Comparison of ENCODE assay signal across 17 cellular contexts in genomic region chr4:55365347-55365728, GRCh38. TPM values are rescaled to one million over a fixed set of nuclear protein-coding genes. Genes with fewer than 3 reads are reported as not detected.
DNase-seq lines count a peak whose midpoint lies in the region; ATAC-seq and TF ChIP-seq lines count a peak whose summit lies in the region.
"Had no signal": no experiment of that assay in that cellular context is flagged by ENCODE, and none has a peak within 500 bp of the region (broad histone marks: within the 10 kb centered on the region; RNA-seq: fewer than 3 reads in every experiment).

No MANE protein-coding gene starts in this region.

- POLR2A ChIA-PET in naive thymus-derived CD4-positive, alpha-beta T cell (lab: Charles Lee), result no interaction called here

- H3K27ac Mint-ChIP-seq in endodermal cell (peak overlapping the region; percentile 69), neural crest cell (ENCODE audit: unreplicated experiment) (peak overlapping the region; percentile 38)
- no peak overlapping the region for H3K27ac Mint-ChIP-seq in naive thymus-derived CD4-positive, alpha-beta T cell
- H3K27ac Mint-ChIP-seq: IgD-negative memory B cell had no signal

- H3K27me3 Mint-ChIP-seq in endodermal cell (ENCODE audit: insufficient read depth), result no peaks in the 10 kb centered on the region
- no peaks in the 10 kb centered on the region for H3K27me3 Mint-ChIP-seq in neural crest cell (ENCODE audit: low read depth)
- H3K27me3 Mint-ChIP-seq in naive thymus-derived CD4-positive, alpha-beta T cell, result no peaks in the 10 kb centered on the region
- H3K27me3 Mint-ChIP-seq: IgD-negative memory B cell had no signal

- no peaks in the 10 kb centered on the region for H3K4me1 ChIP-seq in right atrium auricular region
- peaks cover 13% of the 10 kb centered on the region for H3K4me1 ChIP-seq in endodermal cell (ENCODE audit: control insufficient read depth, insufficient read depth, low read length)
- H3K4me1 ChIP-seq in aorta (ENCODE audit: control insufficient read depth in 1 of 2, insufficient read depth in 2 of 2, low read length in 2 of 2), result no peaks in the 10 kb centered on the region
- H3K4me1 ChIP-seq in naive thymus-derived CD4-positive, alpha-beta T cell (ENCODE audit: control insufficient read depth in 2 of 2, insufficient read depth in 2 of 2, low read length in 2 of 2), result no peaks in the 10 kb centered on the region

- H3K9me3 Mint-ChIP-seq in endodermal cell (no peaks in the 10 kb centered on the region), neural crest cell (no peaks in the 10 kb centered on the region)
- H3K9me3 Mint-ChIP-seq in naive thymus-derived CD4-positive, alpha-beta T cell, result no peaks in the 10 kb centered on the region
- H3K9me3 Mint-ChIP-seq: IgD-negative memory B cell had no signal

- H3K9me3 ChIP-seq in right atrium auricular region, result no peaks in the 10 kb centered on the region
- H3K9me3 ChIP-seq in endodermal cell (ENCODE audit: control insufficient read depth, low read length), result no peaks in the 10 kb centered on the region
- no peaks in the 10 kb centered on the region for H3K9me3 ChIP-seq in aorta (ENCODE audit: control insufficient read depth, low read length)
- H3K9me3 ChIP-seq in naive thymus-derived CD4-positive, alpha-beta T cell (ENCODE audit: control insufficient read depth in 2 of 3, low read length in 3 of 3), result no peaks in the 10 kb centered on the region
- H3K9me3 ChIP-seq: BLaER1 treated with 17β-estradiol and CSF1 and Interleukin-3, amounts not matched to agents 10 nM and 100 nM had no signal

- H3K27me3 ChIP-seq in right atrium auricular region (no peaks in the 10 kb centered on the region), endodermal cell (ENCODE audit: control insufficient read depth, insufficient read depth, low read length, poor library complexity, severe bottlenecking) (no peaks in the 10 kb centered on the region), aorta (ENCODE audit: control insufficient read depth in 1 of 2, insufficient read depth in 2 of 2, low read length in 1 of 2) (no peaks in the 10 kb centered on the region)
- no peaks in the 10 kb centered on the region for H3K27me3 ChIP-seq in naive thymus-derived CD4-positive, alpha-beta T cell (ENCODE audit: control insufficient read depth in 2 of 2, insufficient read depth in 2 of 2, low read length in 2 of 2)
- H3K27me3 ChIP-seq: BLaER1 treated with 17β-estradiol and CSF1 and Interleukin-3, amounts not matched to agents 10 nM and 100 nM had no signal

- no peak for TF ChIP-seq CTCF in right atrium auricular region (IDR thresholded peaks at IDR 0.05)
- TF ChIP-seq CTCF in endodermal cell (conservative IDR thresholded peaks at IDR 0.05), result no peak
- TF ChIP-seq CTCF in neural crest cell (conservative IDR thresholded peaks at IDR 0.05), result no peak

- H3K27ac ChIP-seq in right atrium auricular region (peak overlapping the region in 1 of 2 donors; percentile 13), endodermal cell (ENCODE audit: low read depth, low read length) (no peak overlapping the region), aorta (ENCODE audit: low read depth in 1 of 2, low read length in 2 of 2) (no peak overlapping the region)
- H3K27ac ChIP-seq in naive thymus-derived CD4-positive, alpha-beta T cell (ENCODE audit: low read depth, low read length), result no peak overlapping the region
- H3K27ac ChIP-seq: BLaER1 treated with 17β-estradiol and CSF1 and Interleukin-3, amounts not matched to agents 10 nM and 100 nM had no signal

- intact Hi-C loops in cardiac septum (cut with DNase I), result no loop called here
- intact Hi-C loops in aorta (cut with DNase I), result no loop called here
- intact Hi-C loops in naive thymus-derived CD4-positive, alpha-beta T cell (cut with micrococcal nuclease), result no loop called here

- H3K4me1 Mint-ChIP-seq in endodermal cell (peaks cover 28% of the 10 kb centered on the region), neural crest cell (peaks cover 30% of the 10 kb centered on the region)
- H3K4me1 Mint-ChIP-seq in naive thymus-derived CD4-positive, alpha-beta T cell, result peaks cover 0 to 2% (median 0%) of the 10 kb centered on the region in 7 donors

- CTCF ChIA-PET in naive thymus-derived CD4-positive, alpha-beta T cell (lab: Charles Lee), result interaction anchor here (1.1 kb wide), 1 partner anchor 15 kb away, joined by 3 read pairs; no protein-coding TSS in a partner anchor

- DNase-seq in right atrium auricular region (ENCODE audit: low spot score) (peak; percentile 44), cardiac septum (ENCODE audit: low spot score) (no peak), endodermal cell (no peak), neural crest cell (ENCODE audit: low read depth, low spot score) (no peak), aorta (no peak)
- DNase-seq in naive thymus-derived CD4-positive, alpha-beta T cell, result no peak
- DNase-seq: DND-41, Kasumi-1, NCI-H1105, NCI-H1694, NCI-H510A treated with DMSO at 0.1 percent for 48 hours, NCI-H82 had no signal

- H3K4me3 Mint-ChIP-seq in endodermal cell (no peak overlapping the region), neural crest cell (no peak overlapping the region)
- H3K4me3 Mint-ChIP-seq in naive thymus-derived CD4-positive, alpha-beta T cell, result no peak overlapping the region
- H3K4me3 Mint-ChIP-seq: IgD-negative memory B cell had no signal

- no peak overlapping the region for H3K9ac ChIP-seq in endodermal cell (ENCODE audit: extremely low read depth, low read length, poor library complexity, severe bottlenecking)
- H3K9ac ChIP-seq: BLaER1 treated with 17β-estradiol and CSF1 and Interleukin-3, amounts not matched to agents 10 nM and 100 nM had no signal

- ATAC-seq in aorta (ENCODE audit: low FRiP score) (no peak), HG03571 (IDR thresholded peaks at IDR 0.05; ENCODE audit: unreplicated experiment) (no peak), GM19035 (IDR thresholded peaks at IDR 0.05; ENCODE audit: unreplicated experiment) (no peak)
- no peak for ATAC-seq in naive thymus-derived CD4-positive, alpha-beta T cell
- ATAC-seq: GM12878 had no signal

- H3K4me3 ChIP-seq in right atrium auricular region (no peak overlapping the region), endodermal cell (ENCODE audit: low read length) (no peak overlapping the region), aorta (ENCODE audit: low read length in 2 of 2) (no peak overlapping the region)
- H3K4me3 ChIP-seq in naive thymus-derived CD4-positive, alpha-beta T cell (ENCODE audit: low read length), result no peak overlapping the region
- H3K4me3 ChIP-seq: BLaER1 treated with 17β-estradiol and CSF1 and Interleukin-3, amounts not matched to agents 10 nM and 100 nM; GM12878 had no signal

- H3K36me3 Mint-ChIP-seq in endodermal cell (ENCODE audit: low read depth) (peaks cover 47% of the 10 kb centered on the region), neural crest cell (ENCODE audit: low read depth) (peaks cover 11% of the 10 kb centered on the region)
- peaks cover 0 to 17% (median 5%) of the 10 kb centered on the region in 5 donors for H3K36me3 Mint-ChIP-seq in naive thymus-derived CD4-positive, alpha-beta T cell

- WGBS in endodermal cell (ENCODE audit: insufficient coverage in 1 of 2, insufficient read length in 1 of 2), 2 experiments, result 88 to 93% methylated on average over 6 to 7 of the region's 7 CpGs
- WGBS in aorta, 2 donors, result 87 to 96% methylated on average over 7 of the region's 7 CpGs

- no peaks in the 10 kb centered on the region for H3K36me3 ChIP-seq in right atrium auricular region
- H3K36me3 ChIP-seq in endodermal cell (ENCODE audit: control insufficient read depth, insufficient read depth, low read length), result peaks cover 4% of the 10 kb centered on the region
- H3K36me3 ChIP-seq in aorta (ENCODE audit: control insufficient read depth in 1 of 2, insufficient read depth in 2 of 2, low read length in 1 of 2), result peaks cover 4% of the 10 kb centered on the region in 2 donors
- no peaks in the 10 kb centered on the region for H3K36me3 ChIP-seq in naive thymus-derived CD4-positive, alpha-beta T cell (ENCODE audit: control insufficient read depth in 2 of 3, insufficient read depth in 3 of 3, low read length in 3 of 3)

RNA-seq across cellular contexts. Expression of gene SRD5A3, which starts 19.3 kb away (rescaled TPM):
- total RNA-seq in right atrium auricular region (1 to 10 TPM; 6.0 to 8.3 TPM), cardiac septum (7.3 TPM), endodermal cell (10 to 100 TPM; 34.5 to 37.1 TPM), neural crest cell (20.1 and 20.3 TPM in 2 replicates), aorta (10 to 100 TPM in 1 of 2 donors, 1 to 10 TPM in 1; 8.4 to 11.7 TPM)
- 26.9 TPM for polyA plus RNA-seq in endodermal cell (2013, experiment 1 of 2)
- 23.4 TPM for polyA plus RNA-seq in endodermal cell (2013, experiment 2 of 2)
- polyA plus RNA-seq in aorta, result 1 to 10 TPM; 6.1 to 7.8 TPM
- 1 to 10 TPM; 1.9 to 8.5 (median 4.5) TPM for total RNA-seq in naive thymus-derived CD4-positive, alpha-beta T cell
- 10 to 100 TPM in 1 of 2 donors, 1 to 10 TPM in 1; 5.0 to 10.6 TPM for polyA plus RNA-seq in naive thymus-derived CD4-positive, alpha-beta T cell

RNA-seq across cellular contexts. Expression of gene TMEM165, which starts 30.4 kb away (rescaled TPM):
- total RNA-seq in right atrium auricular region, result 10 to 100 TPM; 75.5 to 90.1 TPM
- total RNA-seq in cardiac septum, result 56.4 TPM
- total RNA-seq in endodermal cell, result 100 to 1,000 TPM in 1 of 2 donors, 10 to 100 TPM in 1; 90.5 to 100 TPM
- 48.5 TPM for polyA plus RNA-seq in endodermal cell (2013, experiment 1 of 2)
- polyA plus RNA-seq in endodermal cell (2013, experiment 2 of 2), result 43.1 TPM
- total RNA-seq in neural crest cell, result 62.7 TPM in 2 replicates
- 100 to 1,000 TPM; 183 to 204 TPM for total RNA-seq in aorta
- polyA plus RNA-seq in aorta, result 10 to 100 TPM; 38.6 to 83.4 TPM
- total RNA-seq in naive thymus-derived CD4-positive, alpha-beta T cell, result 10 to 100 TPM; 53.1 to 80.9 (median 58.9) TPM
- polyA plus RNA-seq in naive thymus-derived CD4-positive, alpha-beta T cell, result 10 to 100 TPM; 22.9 to 26.7 TPM

Comparison
In these comparisons a context has a peak if more than half of its experiments do, and no peak if none do; other contexts are left out.
1. H3K27ac Mint-ChIP-seq: peak in endodermal cell (single experiment) and neural crest cell (single experiment); none in naive thymus-derived CD4-positive, alpha-beta T cell (0 of 9).